18 cellular contexts compared by ENCODE assay signal in the genomic region with DNA sequence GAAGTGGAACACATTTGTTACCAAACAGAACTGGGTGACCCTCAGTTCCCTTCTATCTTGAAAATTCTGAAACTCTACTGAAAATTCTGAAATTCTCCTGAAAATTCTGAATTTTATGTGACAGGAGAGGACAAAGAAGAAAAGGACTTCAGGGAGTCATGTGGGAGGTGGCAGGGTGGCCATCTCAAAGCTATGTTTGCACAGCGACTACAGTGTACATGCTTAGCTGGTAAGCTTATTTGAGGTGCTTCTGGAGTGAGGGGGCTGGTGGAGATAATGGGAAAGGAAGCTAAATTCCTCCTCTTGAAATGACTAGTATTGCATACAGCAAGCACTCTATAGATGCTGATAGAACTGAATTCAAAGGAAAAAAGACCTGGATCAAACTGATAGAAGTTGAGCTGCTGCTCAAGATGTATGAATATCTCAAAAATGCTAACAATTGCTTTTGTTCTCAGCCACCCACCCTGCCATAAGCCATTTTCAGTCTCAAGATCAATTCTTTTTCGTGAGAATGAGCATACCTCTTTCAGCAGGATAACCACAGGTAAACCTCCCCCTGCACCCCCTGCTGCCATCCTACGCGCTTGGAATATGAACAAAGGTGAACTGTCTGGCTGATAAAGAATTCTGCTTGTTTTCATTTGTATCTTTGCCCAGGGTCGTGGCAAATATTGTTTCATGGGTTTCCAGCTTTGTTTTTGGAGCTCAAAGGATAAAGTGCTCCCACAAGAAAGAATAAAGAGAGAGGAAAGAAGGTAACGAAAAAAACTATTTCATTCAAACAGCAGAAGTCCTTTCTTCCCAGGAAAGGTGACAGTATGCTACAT.
"Had no signal": no experiment of that assay in that cellular context is flagged by ENCODE, and none has a peak within 500 bp of the region (broad histone marks: within the 10 kb centered on the region; RNA-seq: fewer than 3 reads in every experiment).

No MANE protein-coding gene starts in this region.

- H3K36me3 ChIP-seq: colonic mucosa, esophagus muscularis mucosa, left ventricle myocardium inferior, upper lobe of left lung had no signal

- FAIRE-seq: kidney had no signal

- H3K4me1 ChIP-seq: colonic mucosa had no signal

- H3K4me1 Mint-ChIP-seq: neural crest cell had no signal

- H3K27me3 Mint-ChIP-seq: activated CD4-positive, alpha-beta T cell treated with anti-CD3 and anti-CD28 coated beads, Interleukin-2, amount 10 ng/mL, durations not matched to agents 24 days and 14 days; stimulated activated naive CD8-positive, alpha-beta T cell treated with anti-CD3 and anti-CD28 coated beads, Interleukin-15, Interleukin-2, amounts not matched to agents 100 ng/mL and 50 ng/mL, for 24 hours had no signal

- H3K4me3 Mint-ChIP-seq: activated CD4-positive, alpha-beta T cell treated with anti-CD3 and anti-CD28 coated beads, Interleukin-2, amount 10 ng/mL, durations not matched to agents 24 days and 14 days; neural crest cell; stimulated activated naive CD8-positive, alpha-beta T cell treated with anti-CD3 and anti-CD28 coated beads, Interleukin-15, Interleukin-2, amounts not matched to agents 100 ng/mL and 50 ng/mL, for 24 hours; T-helper 2 cell treated with Interferon-gamma antibody and Interleukin-4, amounts not matched to agents 5 μg/mL and 100 μg/mL, for 36 hours had no signal

- H3K9me3 Mint-ChIP-seq: activated CD4-positive, alpha-beta T cell treated with anti-CD3 and anti-CD28 coated beads, Interleukin-2, amount 10 ng/mL, durations not matched to agents 24 days and 14 days; activated T-helper 2 cell treated with anti-CD3 and anti-CD28 coated beads, Interferon-gamma antibody, Interleukin-2, Interleukin-4, amounts not matched to agents 10 μg/mL and 5 μg/mL and 100 μg/mL, durations not matched to agents 14 hours and 24 hours and 36 hours; neural crest cell; stimulated activated naive CD8-positive, alpha-beta T cell treated with anti-CD3 and anti-CD28 coated beads, Interleukin-15, Interleukin-2, amounts not matched to agents 100 ng/mL and 50 ng/mL, for 24 hours; T-helper 2 cell treated with Interferon-gamma antibody and Interleukin-4, amounts not matched to agents 5 μg/mL and 100 μg/mL, for 36 hours had no signal

- H3K9me3 ChIP-seq: body of pancreas, colonic mucosa, esophagus muscularis mucosa, left ventricle myocardium inferior, upper lobe of left lung had no signal

- H3K27ac Mint-ChIP-seq: activated CD4-positive, alpha-beta T cell treated with anti-CD3 and anti-CD28 coated beads, Interleukin-2, amount 10 ng/mL, durations not matched to agents 24 days and 14 days; activated T-helper 2 cell treated with anti-CD3 and anti-CD28 coated beads, Interferon-gamma antibody, Interleukin-2, Interleukin-4, amounts not matched to agents 10 μg/mL and 5 μg/mL and 100 μg/mL, durations not matched to agents 14 hours and 24 hours and 36 hours; stimulated activated naive CD8-positive, alpha-beta T cell treated with anti-CD3 and anti-CD28 coated beads, Interleukin-15, Interleukin-2, amounts not matched to agents 100 ng/mL and 50 ng/mL, for 24 hours; T-helper 2 cell treated with Interferon-gamma antibody and Interleukin-4, amounts not matched to agents 5 μg/mL and 100 μg/mL, for 36 hours had no signal

- H3K4me3 ChIP-seq: body of pancreas, colonic mucosa, esophagus muscularis mucosa, left ventricle myocardium inferior, upper lobe of left lung had no signal

- H3K27ac ChIP-seq: body of pancreas, colonic mucosa, esophagus muscularis mucosa, left ventricle myocardium inferior, upper lobe of left lung had no signal

- DNase-seq: activated CD4-positive, alpha-beta T cell treated with anti-CD3 and anti-CD28 coated beads, Interleukin-2, amount 10 ng/mL, durations not matched to agents 24 days and 14 days; activated CD4-positive, CD25-positive, alpha-beta regulatory T cell; activated naive CD4-positive, alpha-beta T cell treated with anti-CD3 and anti-CD28 coated beads, Interleukin-2, amount 50 U/mL, for 16 hours; amniotic stem cell; body of pancreas; caudate nucleus; colonic mucosa; hippocampal formation; kidney; left ventricle myocardium inferior; mesenchymal stem cell; upper lobe of left lung had no signal

- H3K27me3 ChIP-seq: body of pancreas, colonic mucosa, esophagus muscularis mucosa, upper lobe of left lung had no signal

- ATAC-seq: body of pancreas, sciatic nerve had no signal
